1 cellular context compared by ENCODE assay signal in genomic region chr11:125445731-125446130, GRCh38.
TF ChIP-seq lines count a peak whose summit lies in the region.

No MANE protein-coding gene starts in this region.

TF ChIP-seq in HepG2, 621 proteins besides CTCF, POLR2A, EP300 and RAD21 (continued from another document):
- TF ChIP-seq ZNF800 (CRISPR knock-in tag; IDR thresholded peaks at IDR 0.05) = no peak
- TF ChIP-seq GABPA (IDR thresholded peaks at IDR 0.05; ENCODE audit: low read depth, low read length) = no peak
- TF ChIP-seq GABPA (CRISPR knock-in tag; IDR thresholded peaks at IDR 0.05; ENCODE audit: low read depth) = no peak
- no peak for TF ChIP-seq ATF3 (CRISPR knock-in tag; IDR thresholded peaks at IDR 0.05)
- TF ChIP-seq FLYWCH1 (CRISPR knock-in tag; IDR thresholded peaks at IDR 0.05) = no peak
- no peak for TF ChIP-seq HCFC1 (IDR thresholded peaks at IDR 0.05; ENCODE audit: low read depth, low read length)
- TF ChIP-seq KAT2B (IDR thresholded peaks at IDR 0.05; ENCODE audit: borderline replicate concordance, low read depth, low read length) = no peak
- no peak for TF ChIP-seq RARG (CRISPR knock-in tag; IDR thresholded peaks at IDR 0.05; ENCODE audit: low read depth)
TF ChIP-seq in HepG2: peak in this region for 0.
